In genomic region chr1:1040004-1040991, GRCh38 we compare ENCODE assay signal across 9 cellular contexts. TPM values are rescaled to one million over a fixed set of nuclear protein-coding genes. Genes with fewer than 3 reads are reported as not detected.
DNase-seq lines count a peak whose midpoint lies in the region; ATAC-seq and TF ChIP-seq lines count a peak whose summit lies in the region.
"Had no signal": no experiment of that assay in that cellular context is flagged by ENCODE, and none has a peak within 500 bp of the region (broad histone marks: within the 10 kb centered on the region; RNA-seq: fewer than 3 reads in every experiment).

No MANE protein-coding gene starts in this region.

- H4K20me1 ChIP-seq in osteoblast (ENCODE audit: insufficient read depth, low read length): peaks cover 10% of the 10 kb centered on the region

- peak in 3 of 6 experiments; percentile 24 to 39 (median 31) for TF ChIP-seq CTCF in Peyer's patch (IDR thresholded peaks at IDR 0.05)
- TF ChIP-seq CTCF in foreskin fibroblast (IDR thresholded peaks at IDR 0.05; ENCODE audit: low read depth, low read length): peak; percentile 18
- TF ChIP-seq CTCF in osteoblast (IDR thresholded peaks at IDR 0.05; ENCODE audit: extremely low read depth, low read depth, low read length): no peak

- peak; percentile 64 for DNase-seq in Caki2 (ENCODE audit: low read depth)
- DNase-seq in Peyer's patch: peak; percentile 71 to 87 (median 86)
- DNase-seq in activated gamma-delta T cell treated with anti-CD3 and anti-CD28 coated beads, Interleukin-2, amount 50 U/mL, for 16 hours (ENCODE audit: low read depth): peak; percentile 63
- peak; percentile 78 to 90 for DNase-seq in foreskin fibroblast
- peak; percentile 100 for DNase-seq in osteoblast (ENCODE audit: insufficient read length, low spot score, missing footprints)
- no peak for DNase-seq in NCI-H2227 (lab: John Stamatoyannopoulos, UW; ENCODE audit: unreplicated experiment)

- in situ Hi-C loops in Caki2 (cut with HindIII; ENCODE audit: low pct_unique_long_range_greater_than_20kb, low sequenced_read_pairs): no loop called here

- TF ChIP-seq POLR2A in Peyer's patch (IDR thresholded peaks at IDR 0.05): no peak

- peak overlapping the region; percentile 25 to 51 (median 47) for H3K4me3 ChIP-seq in Peyer's patch
- peak overlapping the region; percentile 29 to 46 for H3K4me3 ChIP-seq in foreskin fibroblast (ENCODE audit: low read depth in 1 of 2, low read length in 2 of 2)
- peak overlapping the region; percentile 65 for H3K4me3 ChIP-seq in osteoblast (ENCODE audit: insufficient read depth, low read length)

- no peaks in the 10 kb centered on the region for H3K27me3 ChIP-seq in Peyer's patch
- no peaks in the 10 kb centered on the region for H3K27me3 ChIP-seq in osteoblast (ENCODE audit: insufficient read depth, low read length)

- peak overlapping the region; percentile 41 for H2AFZ ChIP-seq in osteoblast (ENCODE audit: low read length)

- no peaks in the 10 kb centered on the region for H3K79me2 ChIP-seq in osteoblast (ENCODE audit: insufficient read depth, low read length)

- H3K4me1 ChIP-seq in Peyer's patch (peaks cover 6 to 24% (median 16%) of the 10 kb centered on the region in 4 donors), osteoblast (ENCODE audit: insufficient read depth, low read length) (peaks cover 7% of the 10 kb centered on the region)

- peak overlapping the region; percentile 70 for H3K4me2 ChIP-seq in osteoblast (ENCODE audit: insufficient read depth, low read length)

- H3K27ac ChIP-seq in Peyer's patch (peak overlapping the region in 1 of 4 donors; percentile 46), osteoblast (ENCODE audit: low read depth, low read length) (no peak overlapping the region), temporal lobe (ENCODE audit: low read depth, low read length) (peak overlapping the region; percentile 9)

- H3K9me3 ChIP-seq in Peyer's patch (no peaks in the 10 kb centered on the region), osteoblast (ENCODE audit: low read depth, low read length) (no peaks in the 10 kb centered on the region)

- ATAC-seq in HG02642 (IDR thresholded peaks at IDR 0.05; ENCODE audit: poor library complexity, unreplicated experiment): peak; percentile 40

- H3K36me3 ChIP-seq in Peyer's patch (peaks cover 0 to 5% (median 0%) of the 10 kb centered on the region in 3 donors), osteoblast (ENCODE audit: insufficient read depth, low read length) (no peaks in the 10 kb centered on the region)

RNA-seq across cellular contexts. Expression of gene AGRN, which starts 20.4 kb away (rescaled TPM):
- 246 and 278 TPM in 2 replicates for total RNA-seq in Caki2 (2014; rRNA removed; shearing (Covaris generic); ENCODE audit: low replicate concordance)
- total RNA-seq in Peyer's patch (100 to 1,000 TPM in 1 of 4 donors, 10 to 100 TPM in 3; 33.0 to 103 (median 41.4) TPM), osteoblast (14.7 and 30.0 TPM in 2 replicates), temporal lobe (63.9 TPM)

RNA-seq across cellular contexts. Expression of gene ISG15, which starts 27.0 kb away (rescaled TPM):
- total RNA-seq in Caki2 (2014; rRNA removed; shearing (Covaris generic); ENCODE audit: low replicate concordance): 129 and 152 TPM in 2 replicates
- total RNA-seq in Peyer's patch: 10 to 100 TPM; 17.0 to 91.6 (median 40.1) TPM
- total RNA-seq in osteoblast: 55.4 and 90.5 TPM in 2 replicates
- 3.4 TPM for total RNA-seq in temporal lobe

RNA-seq across cellular contexts. Expression of gene RNF223, which starts 33.8 kb away (rescaled TPM):
- not detected in 2 replicates for total RNA-seq in Caki2 (2014; rRNA removed; shearing (Covaris generic); ENCODE audit: low replicate concordance)
- total RNA-seq in Peyer's patch (1 to 10 TPM in 1 of 4 donors, not detected in 3; 1.3 TPM), osteoblast (not detected in 2 replicates), temporal lobe (not detected)
- total RNA-seq: activated CD8-positive, alpha-beta memory T cell treated with anti-CD3 and anti-CD28 coated beads for 36 hours had no signal

RNA-seq across cellular contexts. Expression of gene HES4, which starts 40.4 kb away (rescaled TPM):
- 45.3 and 73.0 TPM in 2 replicates for total RNA-seq in Caki2 (2014; rRNA removed; shearing (Covaris generic); ENCODE audit: low replicate concordance)
- 10 to 100 TPM in 2 of 4 donors, 1 to 10 TPM in 2; 3.9 to 12.4 (median 7.7) TPM for total RNA-seq in Peyer's patch
- 0.29 and 0.72 TPM in 2 replicates for total RNA-seq in osteoblast
- 20.7 TPM for total RNA-seq in temporal lobe

RNA-seq across cellular contexts. Expression of gene PERM1, which starts 58.4 kb away (rescaled TPM):
- 0.20 TPM in 1 of 2 replicates, not detected in the other for total RNA-seq in Caki2 (2014; rRNA removed; shearing (Covaris generic); ENCODE audit: low replicate concordance)
- total RNA-seq in Peyer's patch: under 1 TPM in 1 of 4 donors, not detected in 3; 0.35 TPM
- total RNA-seq in osteoblast: not detected in 2 replicates
- total RNA-seq in temporal lobe: 0.25 TPM
- total RNA-seq: activated CD8-positive, alpha-beta memory T cell treated with anti-CD3 and anti-CD28 coated beads for 36 hours had no signal
